Comparison of ENCODE assay signal across 29 cellular contexts in genomic region chrX:126723881-126724280, GRCh38.
"Had no signal": no experiment of that assay in that cellular context is flagged by ENCODE, and none has a peak within 500 bp of the region (broad histone marks: within the 10 kb centered on the region; RNA-seq: fewer than 3 reads in every experiment).

No MANE protein-coding gene starts in this region.

- DNase-seq: cortex of kidney; dorsolateral prefrontal cortex; effector memory CD4-positive, alpha-beta T cell; gastrocnemius medialis; heart right ventricle; immature natural killer cell; kidney; left cardiac atrium; left ventricle myocardium inferior; lower lobe of right lung; midbrain; nucleus accumbens; ovary; sigmoid colon; stimulated activated CD4-positive, alpha-beta T cell treated with anti-CD3 and anti-CD28 coated beads, Interleukin-2, amount 100 ng/mL, for 24 hours; stimulated activated CD4-positive, alpha-beta T cell treated with anti-CD3 and anti-CD28 coated beads, Interleukin-4, amount 100 ng/mL, for 4 hours; stimulated activated naive B cell treated with anti-CD40 and anti-IgM and Interleukin-4, amounts not matched to agents 10 μg/mL and 1 μg/mL and 100 μg/mL, for 72 hours; stomach; substantia nigra; uterus had no signal

- H3K36me3 Mint-ChIP-seq: immature natural killer cell; memory B cell; natural killer cell treated with Interleukin-12 subunit alpha and Interleukin-12 subunit beta and Interleukin-15 and Interleukin-18, amount 100 ng/mL, for 72 hours; neural progenitor cell; stimulated activated naive B cell treated with anti-CD40 and anti-IgM and Interleukin-4, amounts not matched to agents 10 μg/mL and 1 μg/mL and 100 μg/mL, for 72 hours; type B pancreatic cell had no signal

- H3K4me2 ChIP-seq: neural progenitor cell had no signal

- H3K9me3 Mint-ChIP-seq: immature natural killer cell, memory B cell, neural progenitor cell, type B pancreatic cell had no signal

- H3K9me3 ChIP-seq: esophagus muscularis mucosa, gastrocnemius medialis, heart right ventricle, left ventricle myocardium inferior, lower lobe of right lung, ovary, right atrium auricular region, sigmoid colon, stomach, thoracic aorta, uterus had no signal

- H3K27me3 Mint-ChIP-seq: memory B cell; natural killer cell treated with Interleukin-12 subunit alpha and Interleukin-12 subunit beta and Interleukin-15 and Interleukin-18, amount 100 ng/mL, for 72 hours; stimulated activated naive B cell treated with anti-CD40 and anti-IgM and Interleukin-4, amounts not matched to agents 10 μg/mL and 1 μg/mL and 100 μg/mL, for 72 hours; type B pancreatic cell had no signal

- H3K4me1 ChIP-seq: esophagus muscularis mucosa, gastrocnemius medialis, heart right ventricle, left ventricle myocardium inferior, lower lobe of right lung, neural progenitor cell, right atrium auricular region, sigmoid colon, stomach, uterus had no signal

- H3K4me3 Mint-ChIP-seq: immature natural killer cell; memory B cell; natural killer cell treated with Interleukin-12 subunit alpha and Interleukin-12 subunit beta and Interleukin-15 and Interleukin-18, amount 100 ng/mL, for 72 hours; neural progenitor cell; stimulated activated naive B cell treated with anti-CD40 and anti-IgM and Interleukin-4, amounts not matched to agents 10 μg/mL and 1 μg/mL and 100 μg/mL, for 72 hours; type B pancreatic cell had no signal

- ATAC-seq: gastrocnemius medialis; heart right ventricle; left cardiac atrium; lower lobe of right lung; natural killer cell treated with Interleukin-12 subunit alpha and Interleukin-12 subunit beta and Interleukin-15 and Interleukin-18, amount 100 ng/mL, for 72 hours; stimulated activated naive B cell treated with anti-CD40 and anti-IgM and Interleukin-4, amounts not matched to agents 10 μg/mL and 1 μg/mL and 100 μg/mL, for 72 hours had no signal

- H3K36me3 ChIP-seq: esophagus muscularis mucosa, gastrocnemius medialis, heart right ventricle, left ventricle myocardium inferior, lower lobe of right lung, neural progenitor cell, ovary, right atrium auricular region, sigmoid colon, stomach, thoracic aorta, uterus had no signal

- H3K4me1 Mint-ChIP-seq: immature natural killer cell; memory B cell; neural progenitor cell; stimulated activated naive B cell treated with anti-CD40 and anti-IgM and Interleukin-4, amounts not matched to agents 10 μg/mL and 1 μg/mL and 100 μg/mL, for 72 hours had no signal

- H2AFZ ChIP-seq: neural progenitor cell had no signal

- H3K27ac Mint-ChIP-seq: immature natural killer cell; memory B cell; natural killer cell treated with Interleukin-12 subunit alpha and Interleukin-12 subunit beta and Interleukin-15 and Interleukin-18, amount 100 ng/mL, for 72 hours; neural progenitor cell; stimulated activated naive B cell treated with anti-CD40 and anti-IgM and Interleukin-4, amounts not matched to agents 10 μg/mL and 1 μg/mL and 100 μg/mL, for 72 hours; type B pancreatic cell had no signal

- H3K9ac ChIP-seq: neural progenitor cell had no signal

- H3K27me3 ChIP-seq: esophagus muscularis mucosa, gastrocnemius medialis, heart right ventricle, neural progenitor cell, ovary, right atrium auricular region, sigmoid colon, stomach, uterus had no signal

- H3K27ac ChIP-seq: dorsolateral prefrontal cortex, epithelial cell of prostate, esophagus muscularis mucosa, gastrocnemius medialis, heart right ventricle, left ventricle myocardium inferior, lower lobe of right lung, neural progenitor cell, ovary, right atrium auricular region, sigmoid colon, skin epidermis, stomach, thoracic aorta, uterus had no signal

- H3K4me3 ChIP-seq: dorsolateral prefrontal cortex, esophagus muscularis mucosa, gastrocnemius medialis, heart right ventricle, left ventricle myocardium inferior, lower lobe of right lung, neural progenitor cell, ovary, right atrium auricular region, sigmoid colon, skin epidermis, stomach, thoracic aorta, uterus had no signal
